ENCODE assay signal across 9 cellular contexts in genomic region chr15:30904812-30905211, GRCh38. TPM values are rescaled to one million over a fixed set of nuclear protein-coding genes. Genes with fewer than 3 reads are reported as not detected.
DNase-seq lines count a peak whose midpoint lies in the region; ATAC-seq, FAIRE-seq and TF ChIP-seq lines count a peak whose summit lies in the region.
"Had no signal": no experiment of that assay in that cellular context is flagged by ENCODE, and none has a peak within 500 bp of the region (broad histone marks: within the 10 kb centered on the region; RNA-seq: fewer than 3 reads in every experiment).

No MANE protein-coding gene starts in this region.

- no peaks in the 10 kb centered on the region for H3K9me3 ChIP-seq in DOHH2 (ENCODE audit: control insufficient read depth, insufficient read depth, low read length)
- H3K9me3 ChIP-seq in Karpas-422 (ENCODE audit: low read length): no peaks in the 10 kb centered on the region
- H3K9me3 ChIP-seq in H1 (ENCODE audit: insufficient read depth in 2 of 2, low read depth in 1 of 2, low read length in 1 of 2): no peaks in the 10 kb centered on the region
- no peaks in the 10 kb centered on the region for H3K9me3 ChIP-seq in parathyroid adenoma (ENCODE audit: control insufficient read depth, low read length)

- TF ChIP-seq CTCF in DOHH2 (IDR thresholded peaks at IDR 0.05; ENCODE audit: low read depth, low read length, poor library complexity, severe bottlenecking) (no peak), H1 (IDR thresholded peaks at IDR 0.05; ENCODE audit: control extremely low read depth in 1 of 3, insufficient read depth in 1 of 3, low read depth in 1 of 3, low read length in 3 of 3) (no peak), parathyroid adenoma (IDR thresholded peaks at IDR 0.05) (no peak)

- 0 out of 2 replicates have a peak, but pooled peaks cover 3% of the 10 kb centered on the region for H3K23me2 ChIP-seq in H1 (ENCODE audit: low read depth, low read length)

- H2BK5ac ChIP-seq in H1 (ENCODE audit: low read depth, low read length): no peak overlapping the region

- TF ChIP-seq RAD21 in H1 (IDR thresholded peaks at IDR 0.05 in 1 of 2, conservative IDR thresholded peaks at IDR 0.05 in 1 of 2; ENCODE audit: low read depth in 2 of 2, low read length in 2 of 2): no peak

- no peak overlapping the region for H3K23ac ChIP-seq in H1 (ENCODE audit: insufficient read length)

- no peak overlapping the region for H3K27ac ChIP-seq in DOHH2 (ENCODE audit: low read depth, low read length)
- H3K27ac ChIP-seq in Karpas-422 (ENCODE audit: low read length): no peak overlapping the region
- H3K27ac ChIP-seq in H1 (ENCODE audit: low read depth, low read length): no peak overlapping the region
- H3K27ac ChIP-seq in parathyroid adenoma: no peak overlapping the region

- H3K9ac ChIP-seq in Karpas-422 (ENCODE audit: low read length) (no peak overlapping the region), H1 (replicated peaks in 1 of 4; ENCODE audit: extremely low read depth in 1 of 4, low read depth in 3 of 4, low read length in 3 of 4) (peak overlapping the region in 1 of 4 experiments; percentile 20; a peak in 1 of 7 replicates), parathyroid adenoma (no peak overlapping the region)

- CTCF ChIA-PET in H1 (lab: Charles Lee; ENCODE audit: partially characterized antibody): interaction anchor here (1.9 to 2.0 kb wide), 3 partner anchors 10 to 225 kb away, joined by 4 to 8 read pairs (median 7); no protein-coding TSS in a partner anchor

- FAIRE-seq in H1 (lab: Jason Lieb, UNC): no peak
- FAIRE-seq: bronchial epithelial cell had no signal

- no peak overlapping the region for H3K4ac ChIP-seq in H1 (replicated peaks; ENCODE audit: insufficient read length, low read depth, low read length)

- TF ChIP-seq POLR2A in H1 (IDR thresholded peaks at IDR 0.05; ENCODE audit: control extremely low read depth in 1 of 2, low read depth in 2 of 2, low read length in 2 of 2): no peak

- no peak overlapping the region for H2BK15ac ChIP-seq in H1 (ENCODE audit: low read length)

- H3K18ac ChIP-seq in H1 (ENCODE audit: extremely low read depth, low read length): no peak overlapping the region

- H3K4me3 ChIP-seq in DOHH2 (ENCODE audit: low read length) (no peak overlapping the region), Karpas-422 (ENCODE audit: low read length) (no peak overlapping the region), H1 (ENCODE audit: extremely low read depth in 1 of 4, insufficient read depth in 2 of 4, low read depth in 3 of 4, low read length in 4 of 4) (peak overlapping the region in 1 of 4 experiments; percentile 76; a peak in 3 of 8 replicates), parathyroid adenoma (ENCODE audit: low read depth, low read length) (peak overlapping the region; percentile 88)

- H2BK12ac ChIP-seq in H1 (ENCODE audit: low read depth, low read length): no peak overlapping the region

- H3K27me3 ChIP-seq in DOHH2 (ENCODE audit: control insufficient read depth, low read length): no peaks in the 10 kb centered on the region
- no peaks in the 10 kb centered on the region for H3K27me3 ChIP-seq in Karpas-422 (ENCODE audit: low read length)
- H3K27me3 ChIP-seq in H1 (replicated peaks in 1 of 4; ENCODE audit: control insufficient read depth in 3 of 4, extremely low read depth in 1 of 4, insufficient read depth in 3 of 4, low read length in 3 of 4): no peaks in the 10 kb centered on the region
- H3K27me3 ChIP-seq in parathyroid adenoma (ENCODE audit: control insufficient read depth, insufficient read depth, low read length): no peaks in the 10 kb centered on the region

- 94% methylated on average over 5 of the region's 5 CpGs; no CpG with 5 or more reads in 1 of the 2 experiments for whole genome bisulfite sequencing in H1 (ENCODE audit: extremely low coverage in 1 of 2, insufficient coverage in 1 of 2, insufficient read length in 1 of 2, insufficient replicate concordance in 2 of 2, low coverage in 1 of 2, low lambda C conversion rate in 2 of 2, missing lambda C conversion rate in 1 of 2), 2 experiments

- H3K4me1 ChIP-seq in DOHH2 (ENCODE audit: control insufficient read depth, low read length) (peaks cover 8% of the 10 kb centered on the region), Karpas-422 (ENCODE audit: low read length) (peaks cover 5% of the 10 kb centered on the region), H1 (replicated peaks in 1 of 4; ENCODE audit: control insufficient read depth in 3 of 4, insufficient read depth in 4 of 4, low read length in 3 of 4) (peaks cover 0 to 2% (median 0%) of the 10 kb centered on the region in 4 experiments; a peak in 1 of 7 replicates), parathyroid adenoma (no peaks in the 10 kb centered on the region)

- no peak overlapping the region for H2AK5ac ChIP-seq in H1 (ENCODE audit: low read depth, low read length)

- H4K20me1 ChIP-seq in DOHH2 (ENCODE audit: control insufficient read depth, insufficient read depth, low read depth, low read length) (no peaks in the 10 kb centered on the region), Karpas-422 (ENCODE audit: insufficient read depth, low read depth, low read length) (no peaks in the 10 kb centered on the region), H1 (replicated peaks in 1 of 2; ENCODE audit: control insufficient read depth in 1 of 2, insufficient read depth in 2 of 2, low read length in 2 of 2) (no peaks in the 10 kb centered on the region)

- H2AFZ ChIP-seq in Karpas-422 (ENCODE audit: low read length) (no peak overlapping the region), H1 (ENCODE audit: low read length) (no peak overlapping the region), parathyroid adenoma (no peak overlapping the region)

- H3K56ac ChIP-seq in H1 (replicated peaks; ENCODE audit: insufficient read length, low read depth, low read length): no peak overlapping the region

- H4K5ac ChIP-seq in H1 (ENCODE audit: insufficient read length, low read depth, low read length): no peak overlapping the region

- H4K91ac ChIP-seq in H1 (replicated peaks; ENCODE audit: insufficient read length, low read length): no peak overlapping the region

- H3K14ac ChIP-seq in H1 (ENCODE audit: insufficient read length): no peak overlapping the region

- DNase-seq in Karpas-422 (no peak), H1 (ENCODE audit: low read depth in 1 of 2, low spot score in 2 of 2) (no peak)
- DNase-seq in stimulated activated CD4-positive, alpha-beta T cell treated with anti-CD3 and anti-CD28 coated beads, Interleukin-4, amount 100 ng/mL, for 24 hours: no peak
- DNase-seq in central memory CD4-positive, alpha-beta T cell: no peak

- peak overlapping the region; percentile 84 for H3K4me2 ChIP-seq in DOHH2 (ENCODE audit: low read length)
- peak overlapping the region; percentile 68 for H3K4me2 ChIP-seq in Karpas-422 (ENCODE audit: low read depth, low read length, poor library complexity, severe bottlenecking)
- H3K4me2 ChIP-seq in H1 (ENCODE audit: insufficient read depth in 1 of 2, low read depth in 2 of 2, low read length in 2 of 2): peak overlapping the region; percentile 67 to 76; a peak in 2 of 4 replicates
- H3K4me2 ChIP-seq in parathyroid adenoma (ENCODE audit: low read length): peak overlapping the region; percentile 81

- no peak overlapping the region for H2BK20ac ChIP-seq in H1 (ENCODE audit: low read length)

- POLR2A ChIA-PET in H1 (lab: Charles Lee; ENCODE audit: partially characterized antibody): interaction anchor here (1.6 to 1.8 kb wide), 2 partner anchors 15 to 17 kb away, joined by 7 read pairs; no protein-coding TSS in a partner anchor

- ATAC-seq in GM18502 (IDR thresholded peaks at IDR 0.05; ENCODE audit: poor library complexity, unreplicated experiment): no peak
- ATAC-seq in GM19351 (IDR thresholded peaks at IDR 0.05; ENCODE audit: unreplicated experiment): no peak

- no peaks in the 10 kb centered on the region for H3K79me2 ChIP-seq in DOHH2 (ENCODE audit: control insufficient read depth, low read length)
- H3K79me2 ChIP-seq in Karpas-422 (ENCODE audit: low read length): no peaks in the 10 kb centered on the region; the same call in 1 of the 2 replicates
- H3K79me2 ChIP-seq in H1 (ENCODE audit: control insufficient read depth in 1 of 2, insufficient read depth in 2 of 2, low read length in 2 of 2): no peaks in the 10 kb centered on the region; a peak in 1 of 4 replicates
- no peaks in the 10 kb centered on the region for H3K79me2 ChIP-seq in parathyroid adenoma

- H3K79me1 ChIP-seq in H1 (ENCODE audit: low read depth, low read length): no peaks in the 10 kb centered on the region; the same call in none of the 2 replicates

- no peak for TF ChIP-seq EP300 in H1 (IDR thresholded peaks at IDR 0.05; ENCODE audit: borderline replicate concordance in 1 of 2, low read depth in 2 of 2, low read length in 2 of 2)

- H3K9me2 ChIP-seq in DOHH2 (replicated peaks; ENCODE audit: control insufficient read depth, low read length) (no peaks in the 10 kb centered on the region), Karpas-422 (replicated peaks; ENCODE audit: insufficient read depth, low read length) (no peaks in the 10 kb centered on the region)

- no peak overlapping the region for H4K8ac ChIP-seq in H1 (ENCODE audit: extremely low read depth, insufficient read depth, low read length)

- H3K36me3 ChIP-seq in DOHH2 (ENCODE audit: control insufficient read depth, low read length) (no peaks in the 10 kb centered on the region; the same call in 1 of the 2 replicates), Karpas-422 (ENCODE audit: insufficient read depth, low read length) (peaks cover 14% of the 10 kb centered on the region; the same call in 1 of the 2 replicates), H1 (ENCODE audit: control insufficient read depth in 2 of 4, insufficient read depth in 4 of 4, low read length in 3 of 4) (peaks cover 2 to 18% (median 9%) of the 10 kb centered on the region in 4 experiments; a peak in 7 of 8 replicates), parathyroid adenoma (ENCODE audit: control insufficient read depth, insufficient read depth, low read length) (no peaks in the 10 kb centered on the region)

- no peak overlapping the region for H2BK120ac ChIP-seq in H1 (replicated peaks; ENCODE audit: low read depth, low read length)

- H3F3A ChIP-seq in DOHH2 (ENCODE audit: control insufficient read depth, insufficient read depth): no peaks in the 10 kb centered on the region

TF ChIP-seq in H1, 55 proteins besides CTCF, POLR2A, EP300 and RAD21 (continues in another document):
- TF ChIP-seq CHD1 (IDR thresholded peaks at IDR 0.05; ENCODE audit: low read depth, low read length): no peak
- no peak for TF ChIP-seq TAF1 (IDR thresholded peaks at IDR 0.05; ENCODE audit: low read depth, low read length)

RNA-seq across cellular contexts. Expression of gene FAN1, which starts 1.1 kb away (rescaled TPM):
- 18.1 and 43.1 TPM in 2 replicates for total RNA-seq in Karpas-422 (2014; rRNA removed; shearing (Covaris generic); ENCODE audit: low replicate concordance)
- total RNA-seq in H1 (2021; fragmentation: NEBNext Ultra II Directional; extraction: Animal tissue kit (Norgen Biotek cat#: 25700)): 24.9 and 25.0 TPM in 2 replicates
- polyA plus RNA-seq in H1 (2011; rRNA removed): 8.6 and 11.3 TPM in 2 replicates
- 17.0 TPM for polyA plus RNA-seq in H1 (2011; cell fraction: cytosol; rRNA removed)
- 22.6 TPM for polyA plus RNA-seq in H1 (2011; cell fraction: nucleus; rRNA removed)
- 14.5 to 20.6 TPM (median 16.4 TPM) in 4 replicates for polyA plus RNA-seq in H1 (2012, experiment 1 of 2)
- polyA plus RNA-seq in H1 (2012, experiment 2 of 2): 1.5 TPM
- 13.9 TPM for polyA plus RNA-seq in H1 (2013, experiment 1 of 2)
- polyA plus RNA-seq in H1 (2013, experiment 2 of 2): 13.2 TPM
- 12.7 and 14.4 TPM in 2 replicates for polyA minus RNA-seq in H1 (2011; rRNA and poly(A)+ RNA removed)
- 12.6 TPM for polyA minus RNA-seq in H1 (2011; cell fraction: cytosol; rRNA and poly(A)+ RNA removed)
- polyA minus RNA-seq in H1 (2011; cell fraction: nucleus; rRNA and poly(A)+ RNA removed): 18.4 TPM
